In the genomic region with DNA sequence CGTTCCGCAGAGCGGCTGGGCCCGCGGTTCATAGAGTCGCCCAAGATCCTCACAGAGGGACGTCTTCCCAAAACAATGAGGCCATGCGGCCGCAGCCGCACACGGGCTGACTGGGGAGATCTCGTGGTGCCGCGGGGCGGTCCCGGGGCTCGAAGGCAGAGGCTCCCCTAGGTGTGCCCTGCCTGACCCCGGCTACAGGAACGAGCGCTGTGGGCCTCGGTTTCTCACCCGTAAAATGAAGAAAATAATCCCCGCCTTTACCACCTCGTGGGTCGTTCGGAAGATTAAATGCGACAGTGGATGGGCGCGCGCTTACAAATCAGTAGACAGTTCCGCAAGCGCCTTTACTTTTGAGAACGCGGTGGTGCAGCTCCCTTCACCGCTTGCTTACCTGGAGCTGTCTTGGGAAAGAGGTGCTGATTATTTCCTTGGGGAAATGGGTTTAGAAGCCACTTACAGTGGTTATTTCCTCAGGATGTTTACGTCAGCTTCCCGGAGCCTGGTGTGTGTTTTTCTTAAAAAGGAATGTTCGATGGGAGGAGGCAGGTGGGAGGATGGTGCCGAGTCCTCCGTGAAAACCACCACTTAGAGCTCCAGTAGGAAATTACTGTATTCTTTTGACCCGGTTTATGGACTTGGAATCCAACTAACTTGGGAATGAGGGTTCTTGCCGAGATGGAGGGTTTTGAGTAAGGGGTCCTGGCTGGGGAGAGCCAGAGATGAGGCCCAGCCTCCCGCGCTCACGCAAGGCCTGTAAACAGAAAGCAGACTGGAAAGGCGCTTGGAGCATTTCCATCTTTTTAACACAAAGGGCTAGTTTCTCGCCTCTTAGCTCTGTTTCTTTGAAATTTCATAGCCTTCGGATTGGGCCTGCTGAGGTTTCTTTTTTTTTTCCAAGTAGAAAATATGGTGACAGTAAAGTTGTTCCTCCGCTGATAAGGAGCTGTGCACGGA, we compare ENCODE assay signal across 8 cellular contexts. TPM values are rescaled to one million over a fixed set of nuclear protein-coding genes. Genes with fewer than 3 reads are reported as not detected.
DNase-seq lines count a peak whose midpoint lies in the region; ATAC-seq and TF ChIP-seq lines count a peak whose summit lies in the region.

No MANE protein-coding gene starts in this region.

- peak overlapping the region; percentile 64 for H3K4me3 ChIP-seq in HUES6 (ENCODE audit: low read depth, low read length)
- H3K4me3 ChIP-seq in kidney epithelial cell (ENCODE audit: low read depth, low read length), result peak overlapping the region; percentile 47

- no peaks in the 10 kb centered on the region for H3K36me3 ChIP-seq in HUES6 (ENCODE audit: control insufficient read depth, insufficient read depth, low read length)
- H3K36me3 ChIP-seq in kidney epithelial cell (ENCODE audit: control insufficient read depth, insufficient read depth, low read length), result no peaks in the 10 kb centered on the region

- H3K4me3 Mint-ChIP-seq in brain, result peak overlapping the region; percentile 82 to 86 (median 83)
- peak overlapping the region; percentile 83 to 94 for H3K4me3 Mint-ChIP-seq in stimulated activated naive CD8-positive, alpha-beta T cell treated with anti-CD3 and anti-CD28 coated beads, Interleukin-15, amount 100 ng/mL, for 72 hours

- DNase-seq in kidney epithelial cell (ENCODE audit: low read depth) (no peak), H4 (ENCODE audit: low spot score) (no peak), GDM1 (lab: John Stamatoyannopoulos, UW) (no peak)
- no peak for DNase-seq in stimulated activated naive CD8-positive, alpha-beta T cell treated with anti-CD3 and anti-CD28 coated beads, Interleukin-15, amount 100 ng/mL, for 72 hours

- ATAC-seq in GM18870 (IDR thresholded peaks at IDR 0.05; ENCODE audit: unreplicated experiment) (peak; percentile 1), GM18517 (IDR thresholded peaks at IDR 0.05; ENCODE audit: unreplicated experiment) (no peak)
- ATAC-seq in stimulated activated naive CD8-positive, alpha-beta T cell treated with anti-CD3 and anti-CD28 coated beads, Interleukin-15, amount 100 ng/mL, for 72 hours, result peak; percentile 7

- H3K27me3 Mint-ChIP-seq in brain, result peaks cover 16% of the 10 kb centered on the region
- peaks cover 45% of the 10 kb centered on the region for H3K27me3 Mint-ChIP-seq in stimulated activated naive CD8-positive, alpha-beta T cell treated with anti-CD3 and anti-CD28 coated beads, Interleukin-15, amount 100 ng/mL, for 72 hours

- peak overlapping the region; percentile 63 to 94 (median 91) for H3K27ac Mint-ChIP-seq in brain
- H3K27ac Mint-ChIP-seq in stimulated activated naive CD8-positive, alpha-beta T cell treated with anti-CD3 and anti-CD28 coated beads, Interleukin-15, amount 100 ng/mL, for 72 hours, result peak overlapping the region in 1 of 2 donors; percentile 40

- H3K4me1 ChIP-seq in HUES6 (ENCODE audit: control insufficient read depth, insufficient read depth, low read length), result peaks cover 14% of the 10 kb centered on the region

- H3K9me3 Mint-ChIP-seq in brain, result peaks cover 0 to 7% (median 0%) of the 10 kb centered on the region in 5 experiments
- no peaks in the 10 kb centered on the region for H3K9me3 Mint-ChIP-seq in stimulated activated naive CD8-positive, alpha-beta T cell treated with anti-CD3 and anti-CD28 coated beads, Interleukin-15, amount 100 ng/mL, for 72 hours

- no peaks in the 10 kb centered on the region for H3K9me3 ChIP-seq in HUES6 (ENCODE audit: control insufficient read depth, insufficient read depth, low read depth, low read length)

- H3K4me1 Mint-ChIP-seq in brain, result peaks cover 24% of the 10 kb centered on the region
- peaks cover 30% of the 10 kb centered on the region for H3K4me1 Mint-ChIP-seq in stimulated activated naive CD8-positive, alpha-beta T cell treated with anti-CD3 and anti-CD28 coated beads, Interleukin-15, amount 100 ng/mL, for 72 hours

- H3K27ac ChIP-seq in HUES6 (ENCODE audit: low read depth, low read length), result no peak overlapping the region

- peak; percentile 24 to 41 for TF ChIP-seq CTCF in brain (conservative IDR thresholded peaks at IDR 0.05)
- no peak for TF ChIP-seq CTCF in kidney epithelial cell (IDR thresholded peaks at IDR 0.05; ENCODE audit: insufficient read depth, low read length, poor library complexity, severe bottlenecking)

- H3K27me3 ChIP-seq in HUES6 (ENCODE audit: control insufficient read depth, insufficient read depth, low read length) (peaks cover 43% of the 10 kb centered on the region), kidney epithelial cell (ENCODE audit: control insufficient read depth, insufficient read depth, low read length) (peaks cover 10% of the 10 kb centered on the region)

- H3K9ac ChIP-seq in HUES6 (ENCODE audit: low read length), result peak overlapping the region; percentile 75

- peaks cover 21% of the 10 kb centered on the region for H3K36me3 Mint-ChIP-seq in brain

RNA-seq across cellular contexts. Expression of a gene that starts 2.0 kb away (rescaled TPM):
- 15.7 TPM for polyA plus RNA-seq in brain (ENCODE audit: insufficient read depth, low read depth, low replicate concordance)
- total RNA-seq in kidney epithelial cell, result 15.6 and 18.8 TPM in 2 replicates
- total RNA-seq in H4 (2014; rRNA removed; shearing (Covaris generic)), result 2.2 and 4.3 TPM in 2 replicates
